Comparison of ENCODE assay signal across 8 cellular contexts in genomic region chr17:39547713-39548478, GRCh38. TPM values are rescaled to one million over a fixed set of nuclear protein-coding genes. Genes with fewer than 3 reads are reported as not detected.
DNase-seq lines count a peak whose midpoint lies in the region; ATAC-seq lines count a peak whose summit lies in the region.

No MANE protein-coding gene starts in this region.

- no peak overlapping the region for H3K4me3 Mint-ChIP-seq in memory B cell

- peak; percentile 49 for ATAC-seq in memory B cell (ENCODE audit: low read depth)

- H3K27ac Mint-ChIP-seq in memory B cell, result no peak overlapping the region

- H3K27me3 Mint-ChIP-seq in memory B cell, result no peaks in the 10 kb centered on the region

- peaks cover 18% of the 10 kb centered on the region for H3K36me3 Mint-ChIP-seq in memory B cell

- DNase-seq in NCI-H2107 treated with DMSO at 0.1 percent for 48 hours (lab: John Stamatoyannopoulos, UW; ENCODE audit: unreplicated experiment), result peak; percentile 39
- DNase-seq in NCI-H2107 (lab: John Stamatoyannopoulos, UW), result no peak
- DNase-seq in NCI-H2171 treated with DMSO at 0.1 percent for 48 hours (lab: John Stamatoyannopoulos, UW), result peak; percentile 70
- DNase-seq in activated CD4-positive, alpha-beta T cell treated with anti-CD3 and anti-CD28 coated beads, Interleukin-2, amount 50 U/mL, for 4 hours, result peak; percentile 70 to 75
- peak; percentile 32 to 50 for DNase-seq in dermis microvascular lymphatic vessel endothelial cell (ENCODE audit: low read depth in 2 of 2)
- peak; percentile 80 to 92 for DNase-seq in memory B cell (ENCODE audit: low spot score in 2 of 2)
- DNase-seq in stimulated activated CD8-positive, alpha-beta memory T cell treated with anti-CD3 and anti-CD28 coated beads, Interleukin-15, amount 100 ng/mL, for 48 hours (ENCODE audit: low read depth in 2 of 2), result peak; percentile 43 to 50
- no peak for DNase-seq in cortex of kidney (lab: John Stamatoyannopoulos, UW)

- H3K4me1 Mint-ChIP-seq in memory B cell, result peaks cover 21% of the 10 kb centered on the region

- no peaks in the 10 kb centered on the region for H3K9me3 Mint-ChIP-seq in memory B cell

RNA-seq across cellular contexts. Expression of gene NEUROD2, which starts 59.8 kb away (rescaled TPM):
- not detected in 2 replicates for total RNA-seq in dermis microvascular lymphatic vessel endothelial cell

Comparison
In these comparisons a context has a peak if more than half of its experiments do, and no peak if none do; other contexts are left out.
1. DNase-seq: peak in NCI-H2107 treated with DMSO at 0.1 percent for 48 hours (single experiment), NCI-H2171 treated with DMSO at 0.1 percent for 48 hours (single experiment), activated CD4-positive, alpha-beta T cell treated with anti-CD3 and anti-CD28 coated beads, Interleukin-2, amount 50 U/mL, for 4 hours (2 of 2), dermis microvascular lymphatic vessel endothelial cell (2 of 2), memory B cell (2 of 2) and stimulated activated CD8-positive, alpha-beta memory T cell treated with anti-CD3 and anti-CD28 coated beads, Interleukin-15, amount 100 ng/mL, for 48 hours (2 of 2); none in NCI-H2107 (single experiment) and cortex of kidney (single experiment).